Comparison of ENCODE assay signal across 16 cellular contexts in the genomic region with DNA sequence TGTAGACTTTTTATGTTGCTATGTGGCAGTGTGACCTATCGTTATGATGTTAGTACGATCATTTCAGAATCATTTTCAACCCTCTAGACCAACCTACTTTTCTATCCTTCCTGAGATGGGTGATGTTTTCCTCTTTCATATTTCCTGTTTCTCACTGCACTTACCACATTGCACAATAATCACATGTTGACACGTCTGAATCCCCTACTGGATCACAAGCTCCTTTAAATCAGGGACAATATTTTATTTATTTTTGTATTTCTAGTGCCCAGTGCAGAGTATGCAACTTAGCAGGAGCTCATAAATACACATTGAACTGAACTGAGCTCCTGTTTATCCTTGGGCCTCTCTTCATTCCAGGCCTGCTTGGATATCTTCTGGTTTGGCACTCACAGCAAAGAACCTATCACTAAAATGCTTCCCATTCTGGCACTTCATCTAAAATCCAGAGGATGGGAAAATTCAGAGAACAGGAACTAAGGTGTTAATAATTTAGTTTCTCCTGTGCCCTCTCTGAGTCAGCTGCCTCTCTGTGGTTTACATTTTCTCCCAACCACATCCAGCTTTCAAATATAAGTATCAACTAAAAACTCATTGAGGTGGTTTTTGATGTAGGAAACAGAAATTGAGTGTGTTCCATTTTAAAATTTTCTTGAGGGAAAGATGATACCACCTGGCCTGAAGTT.
DNase-seq lines count a peak whose midpoint lies in the region; ATAC-seq and TF ChIP-seq lines count a peak whose summit lies in the region.
"Had no signal": no experiment of that assay in that cellular context is flagged by ENCODE, and none has a peak within 500 bp of the region (broad histone marks: within the 10 kb centered on the region; RNA-seq: fewer than 3 reads in every experiment).

No MANE protein-coding gene starts in this region.

- peak; percentile 60 for ATAC-seq in sciatic nerve
- no peak for ATAC-seq in HG02798 (IDR thresholded peaks at IDR 0.05; ENCODE audit: poor library complexity, unreplicated experiment)
- ATAC-seq: gastroesophageal sphincter had no signal

- H3K27ac ChIP-seq in vagina: no peak overlapping the region
- H3K27ac ChIP-seq: dorsolateral prefrontal cortex, gastroesophageal sphincter, WERI-Rb-1 had no signal

- no peak for TF ChIP-seq CTCF in vagina (IDR thresholded peaks at IDR 0.05)

- H3K4me1 Mint-ChIP-seq in activated CD4-positive, alpha-beta T cell treated with anti-CD3 and anti-CD28 coated beads, Interleukin-2, amount 10 ng/mL, durations not matched to agents 24 days and 14 days: peaks cover 24% of the 10 kb centered on the region
- H3K4me1 Mint-ChIP-seq: nephron progenitor cell had no signal

- H3K27me3 ChIP-seq in vagina: no peaks in the 10 kb centered on the region
- H3K27me3 ChIP-seq: gastroesophageal sphincter had no signal

- H3K4me3 ChIP-seq in vagina: no peak overlapping the region
- H3K4me3 ChIP-seq: dorsolateral prefrontal cortex, gastroesophageal sphincter, skin epidermis had no signal

- DNase-seq in activated CD4-positive, alpha-beta T cell treated with anti-CD3 and anti-CD28 coated beads, Interleukin-2, amount 10 ng/mL, durations not matched to agents 24 days and 14 days: peak; percentile 76
- DNase-seq in activated CD4-positive, alpha-beta T cell treated with anti-CD3 and anti-CD28 coated beads, Interleukin-2, amount 50 U/mL, for 4 hours: no peak
- DNase-seq in MV-4-11 (lab: John Stamatoyannopoulos, UW) (peak; percentile 11), astrocyte of the hippocampus (ENCODE audit: low read depth, low spot score) (peak; percentile 29), sciatic nerve (ENCODE audit: low spot score) (no peak), vagina (ENCODE audit: extremely low spot score in 2 of 2) (no peak), GDM1 (lab: John Stamatoyannopoulos, UW) (no peak)
- DNase-seq: dorsolateral prefrontal cortex, left cardiac atrium, NCI-H187 treated with DMSO at 0.1 percent for 48 hours, nephron progenitor cell, SHP77, WERI-Rb-1 had no signal

- H3K4me3 Mint-ChIP-seq in activated CD4-positive, alpha-beta T cell treated with anti-CD3 and anti-CD28 coated beads, Interleukin-2, amount 10 ng/mL, durations not matched to agents 24 days and 14 days: peak overlapping the region; percentile 17
- H3K4me3 Mint-ChIP-seq: nephron progenitor cell had no signal

- no peaks in the 10 kb centered on the region for H3K36me3 ChIP-seq in vagina
- H3K36me3 ChIP-seq: gastroesophageal sphincter, WERI-Rb-1 had no signal

- peaks cover 22% of the 10 kb centered on the region for H3K27me3 Mint-ChIP-seq in activated CD4-positive, alpha-beta T cell treated with anti-CD3 and anti-CD28 coated beads, Interleukin-2, amount 10 ng/mL, durations not matched to agents 24 days and 14 days

- H3K4me1 ChIP-seq in vagina: peaks cover 9% of the 10 kb centered on the region
- H3K4me1 ChIP-seq: gastroesophageal sphincter had no signal

- peak overlapping the region; percentile 52 for H3K27ac Mint-ChIP-seq in activated CD4-positive, alpha-beta T cell treated with anti-CD3 and anti-CD28 coated beads, Interleukin-2, amount 10 ng/mL, durations not matched to agents 24 days and 14 days
- H3K27ac Mint-ChIP-seq: nephron progenitor cell had no signal

- H3K36me3 Mint-ChIP-seq in activated CD4-positive, alpha-beta T cell treated with anti-CD3 and anti-CD28 coated beads, Interleukin-2, amount 10 ng/mL, durations not matched to agents 24 days and 14 days (ENCODE audit: low read depth): peaks cover 3% of the 10 kb centered on the region

- H3K9me3 Mint-ChIP-seq in activated CD4-positive, alpha-beta T cell treated with anti-CD3 and anti-CD28 coated beads, Interleukin-2, amount 10 ng/mL, durations not matched to agents 24 days and 14 days: peaks cover 19% of the 10 kb centered on the region
- H3K9me3 Mint-ChIP-seq: nephron progenitor cell had no signal

- no peaks in the 10 kb centered on the region for H3K9me3 ChIP-seq in vagina
- H3K9me3 ChIP-seq: gastroesophageal sphincter had no signal

- intact Hi-C loops in activated CD4-positive, alpha-beta T cell treated with anti-CD3 and anti-CD28 coated beads, Interleukin-2, amount 10 ng/mL, durations not matched to agents 24 days and 14 days (cut with micrococcal nuclease): loop anchor here (1.0 to 2.0 kb wide), 4 partner anchors 13 to 136 kb away; no protein-coding TSS in a partner anchor
- intact Hi-C loops in sciatic nerve (cut with DNase I): no loop called here
- intact Hi-C loops in vagina (cut with DNase I): no loop called here

- no peak for TF ChIP-seq POLR2A in vagina (IDR thresholded peaks at IDR 0.05)

Comparison
In these comparisons a context has a peak if more than half of its experiments do, and no peak if none do; other contexts are left out.
1. DNase-seq: peak in activated CD4-positive, alpha-beta T cell treated with anti-CD3 and anti-CD28 coated beads, Interleukin-2, amount 10 ng/mL, durations not matched to agents 24 days and 14 days (single experiment), MV-4-11 (single experiment) and astrocyte of the hippocampus (single experiment); none in activated CD4-positive, alpha-beta T cell treated with anti-CD3 and anti-CD28 coated beads, Interleukin-2, amount 50 U/mL, for 4 hours (0 of 2), sciatic nerve (single experiment), vagina (0 of 2) and GDM1 (single experiment).